Comparison of ENCODE assay signal across 8 cellular contexts in genomic region chr10:50540069-50540825, GRCh38.
DNase-seq lines count a peak whose midpoint lies in the region; ATAC-seq and TF ChIP-seq lines count a peak whose summit lies in the region.

No MANE protein-coding gene starts in this region.

- H3K9me2 ChIP-seq in OCI-LY7 (ENCODE audit: insufficient read depth, low read length) = no peaks in the 10 kb centered on the region

- no peak for DNase-seq in natural killer cell treated with Interleukin-12 subunit alpha and Interleukin-12 subunit beta and Interleukin-15 and Interleukin-18, amount 100 ng/mL, for 72 hours (ENCODE audit: low spot score)
- DNase-seq in NCI-H524 treated with DMSO at 0.1 percent for 48 hours (lab: John Stamatoyannopoulos, UW) = no peak
- no peak for DNase-seq in OCI-LY7 (ENCODE audit: low spot score)
- no peak for DNase-seq in DMS153 treated with DMSO at 0.1 percent for 48 hours (lab: John Stamatoyannopoulos, UW; ENCODE audit: unreplicated experiment)
- DNase-seq in NCI-H2196 treated with DMSO at 0.1 percent for 48 hours (lab: John Stamatoyannopoulos, UW; ENCODE audit: unreplicated experiment) = no peak

- H3K4me3 ChIP-seq in OCI-LY3 (ENCODE audit: low read length) (peak overlapping the region; percentile 36), OCI-LY7 (ENCODE audit: low read depth, low read length, poor library complexity, severe bottlenecking) (no peak overlapping the region)

- peak overlapping the region; percentile 64 to 92 for H3K27ac Mint-ChIP-seq in natural killer cell treated with Interleukin-12 subunit alpha and Interleukin-12 subunit beta and Interleukin-15 and Interleukin-18, amount 100 ng/mL, for 72 hours

- H3K36me3 ChIP-seq in OCI-LY3 (replicated peaks; ENCODE audit: low read depth, low read length) (no peaks in the 10 kb centered on the region), OCI-LY7 (ENCODE audit: insufficient read depth, low read length) (no peaks in the 10 kb centered on the region)

- peak overlapping the region; percentile 70 for H3K4me2 ChIP-seq in OCI-LY3 (ENCODE audit: low read length)
- no peak overlapping the region for H3K4me2 ChIP-seq in OCI-LY7 (ENCODE audit: low read length)

- H3K27me3 ChIP-seq in OCI-LY3 (ENCODE audit: low read depth, low read length) = no peaks in the 10 kb centered on the region

- H3K4me3 Mint-ChIP-seq in natural killer cell treated with Interleukin-12 subunit alpha and Interleukin-12 subunit beta and Interleukin-15 and Interleukin-18, amount 100 ng/mL, for 72 hours = peak overlapping the region; percentile 71

- no peak overlapping the region for H2AFZ ChIP-seq in OCI-LY3 (ENCODE audit: low read depth, low read length)
- no peak overlapping the region for H2AFZ ChIP-seq in OCI-LY7 (ENCODE audit: low read length)

- peaks cover 23% of the 10 kb centered on the region for H3K79me2 ChIP-seq in OCI-LY3 (ENCODE audit: low read length)
- H3K79me2 ChIP-seq in OCI-LY7 (ENCODE audit: insufficient read depth, low read depth, low read length) = peaks cover 14% of the 10 kb centered on the region

- CTCF ChIA-PET in OCI-LY7 (lab: Charles Lee; ENCODE audit: unreplicated experiment) = no interaction called here

- peaks cover 65% of the 10 kb centered on the region for H3K4me1 ChIP-seq in OCI-LY3 (ENCODE audit: low read length)
- no peaks in the 10 kb centered on the region for H3K4me1 ChIP-seq in OCI-LY7 (ENCODE audit: insufficient read depth, low read length, poor library complexity, severe bottlenecking)

- H3K9me3 Mint-ChIP-seq in natural killer cell treated with Interleukin-12 subunit alpha and Interleukin-12 subunit beta and Interleukin-15 and Interleukin-18, amount 100 ng/mL, for 72 hours = peaks cover 4% of the 10 kb centered on the region

- peak overlapping the region; percentile 15; the same call in 1 of the 2 replicates for H3K9ac ChIP-seq in OCI-LY3 (ENCODE audit: low read length)

- POLR2A ChIA-PET in OCI-LY7 (lab: Charles Lee) = no interaction called here

- peak; percentile 57 for ATAC-seq in GM18907 (IDR thresholded peaks at IDR 0.05; ENCODE audit: unreplicated experiment)
- peak; percentile 59 for ATAC-seq in HG02759 (IDR thresholded peaks at IDR 0.05; ENCODE audit: unreplicated experiment)
- ATAC-seq in natural killer cell treated with Interleukin-12 subunit alpha and Interleukin-12 subunit beta and Interleukin-15 and Interleukin-18, amount 100 ng/mL, for 72 hours = peak; percentile 69 to 83

- H3K27ac ChIP-seq in OCI-LY3 (ENCODE audit: low read length) = peak overlapping the region; percentile 80
- no peak overlapping the region for H3K27ac ChIP-seq in OCI-LY7 (ENCODE audit: low read depth, low read length, poor library complexity, severe bottlenecking)

- H3K4me1 Mint-ChIP-seq in natural killer cell treated with Interleukin-12 subunit alpha and Interleukin-12 subunit beta and Interleukin-15 and Interleukin-18, amount 100 ng/mL, for 72 hours (ENCODE audit: low read depth in 2 of 2) = peaks cover 61 to 75% of the 10 kb centered on the region in 2 donors

- no TSS peak for BruUV-seq in OCI-LY7 (replicated peaks; lab: Mats Ljungman, UMichigan)

- no peaks in the 10 kb centered on the region for H3K27me3 Mint-ChIP-seq in natural killer cell treated with Interleukin-12 subunit alpha and Interleukin-12 subunit beta and Interleukin-15 and Interleukin-18, amount 100 ng/mL, for 72 hours

- intact Hi-C loops in OCI-LY7 (cut with micrococcal nuclease; ENCODE audit: unreplicated experiment) = no loop called here

- TF ChIP-seq CTCF in OCI-LY3 (IDR thresholded peaks at IDR 0.05; ENCODE audit: low read depth, low read length) = no peak
- no peak for TF ChIP-seq CTCF in OCI-LY7 (conservative IDR thresholded peaks at IDR 0.05; ENCODE audit: low read length)

- H4K20me1 ChIP-seq in OCI-LY3 (ENCODE audit: insufficient read depth, low read length) (no peaks in the 10 kb centered on the region), OCI-LY7 (ENCODE audit: insufficient read depth, low read length) (no peaks in the 10 kb centered on the region)

- peaks cover 5% of the 10 kb centered on the region for H3K36me3 Mint-ChIP-seq in natural killer cell treated with Interleukin-12 subunit alpha and Interleukin-12 subunit beta and Interleukin-15 and Interleukin-18, amount 100 ng/mL, for 72 hours

- H3K9me3 ChIP-seq in OCI-LY3 (ENCODE audit: insufficient read depth, low read length) (no peaks in the 10 kb centered on the region), OCI-LY7 (ENCODE audit: low read length) (no peaks in the 10 kb centered on the region)
